Comparison of ENCODE assay signal across 1 cellular context in genomic region chr1:42698081-42698813, GRCh38.
TF ChIP-seq lines count a peak whose summit lies in the region.

No MANE protein-coding gene starts in this region.

TF ChIP-seq in WTC11, 78 proteins besides CTCF, POLR2A, EP300 and RAD21 (continued from another document):
- TF ChIP-seq STAT6 (CRISPR knock-in tag; conservative IDR thresholded peaks at IDR 0.05; ENCODE audit: low read depth): no peak
- no peak for TF ChIP-seq CBFB (CRISPR knock-in tag; IDR thresholded peaks at IDR 0.05; ENCODE audit: low read depth)
- TF ChIP-seq PRDM15 (CRISPR knock-in tag; IDR thresholded peaks at IDR 0.05): no peak
- TF ChIP-seq ZNF425 (CRISPR knock-in tag; conservative IDR thresholded peaks at IDR 0.05): no peak
- no peak for TF ChIP-seq RELA (CRISPR knock-in tag; IDR thresholded peaks at IDR 0.05; ENCODE audit: borderline replicate concordance)
